10 cellular contexts compared by ENCODE assay signal in genomic region chr17:2057714-2058520, GRCh38. TPM values are rescaled to one million over a fixed set of nuclear protein-coding genes. Genes with fewer than 3 reads are reported as not detected.
A peak's percentile ranks its signal among the peaks of the same experiment; 100 is the strongest.
DNase-seq lines count a peak whose midpoint lies in the region; ATAC-seq and TF ChIP-seq lines count a peak whose summit lies in the region.
"Had no signal": no experiment of that assay in that cellular context is flagged by ENCODE, and none has a peak within 500 bp of the region (broad histone marks: within the 10 kb centered on the region; RNA-seq: fewer than 3 reads in every experiment).

No MANE protein-coding gene starts in this region.

- H3K27me3 ChIP-seq in adipocyte (replicated peaks; ENCODE audit: control insufficient read depth, insufficient read depth, low read length) (no peaks in the 10 kb centered on the region), left lung (peaks cover 8 to 63% of the 10 kb centered on the region in 2 donors), suprapubic skin (peaks cover 19% of the 10 kb centered on the region)

- TF ChIP-seq CTCF in left lung (IDR thresholded peaks at IDR 0.05) (no peak), suprapubic skin (IDR thresholded peaks at IDR 0.05) (no peak)

- H3K36me3 ChIP-seq in adipocyte (ENCODE audit: control insufficient read depth, insufficient read depth, low read length, severe bottlenecking) (no peaks in the 10 kb centered on the region), left lung (peaks cover 0 to 41% of the 10 kb centered on the region in 2 donors), suprapubic skin (peaks cover 11% of the 10 kb centered on the region)

- peaks cover 27% of the 10 kb centered on the region for H3K36me3 Mint-ChIP-seq in T-helper 1 cell treated with Interleukin-12 subunit alpha and Interleukin-12 subunit beta and Interleukin-4 antibody, amounts not matched to agents 30 μg/mL and 1 μg/mL, for 36 hours (ENCODE audit: low read depth)

- H3K9me3 ChIP-seq in adipocyte (ENCODE audit: control insufficient read depth, low read length) (no peaks in the 10 kb centered on the region), left lung (no peaks in the 10 kb centered on the region), suprapubic skin (no peaks in the 10 kb centered on the region)
- H3K9me3 ChIP-seq: pancreas had no signal

- TF ChIP-seq POLR2A in suprapubic skin (IDR thresholded peaks at IDR 0.05): no peak

- H3K4me1 Mint-ChIP-seq in T-helper 1 cell treated with Interleukin-12 subunit alpha and Interleukin-12 subunit beta and Interleukin-4 antibody, amounts not matched to agents 30 μg/mL and 1 μg/mL, for 36 hours (ENCODE audit: low read depth): peaks cover 34% of the 10 kb centered on the region

- intact Hi-C loops in left lung (cut with DNase I): loop anchor here in 1 of 2 donors (5.0 kb wide), 1 partner anchor 184 kb away; no protein-coding TSS in a partner anchor

- peak overlapping the region; percentile 91 for H3K9ac ChIP-seq in adipocyte (ENCODE audit: low read length)

- ATAC-seq in left lung: no peak

- TF ChIP-seq EP300 in suprapubic skin (IDR thresholded peaks at IDR 0.05): no peak

- peaks cover 36% of the 10 kb centered on the region for H3K4me1 ChIP-seq in adipocyte (ENCODE audit: control insufficient read depth, insufficient read depth, low read length)
- H3K4me1 ChIP-seq in left lung: peaks cover 29 to 80% of the 10 kb centered on the region in 2 donors
- peaks cover 82% of the 10 kb centered on the region for H3K4me1 ChIP-seq in suprapubic skin

- H3K4me3 ChIP-seq in adipocyte (ENCODE audit: low read length) (peak overlapping the region; percentile 67), left lung (peak overlapping the region; percentile 7 to 57), suprapubic skin (peak overlapping the region; percentile 65)

- DNase-seq in T-helper 1 cell (no peak), adipocyte (ENCODE audit: low read depth) (no peak), left lung (peak in 1 of 2 donors; percentile 81), suprapubic skin (ENCODE audit: low spot score in 2 of 2) (peak in 1 of 2 donors; percentile 67), NCI-H2029 treated with DMSO at 0.1 percent for 48 hours (lab: John Stamatoyannopoulos, UW) (no peak), NCI-H748 treated with DMSO at 0.1 percent for 48 hours (lab: John Stamatoyannopoulos, UW) (no peak)
- no peak for DNase-seq in central memory CD4-positive, alpha-beta T cell
- DNase-seq: foreskin melanocyte had no signal

- H3K27ac ChIP-seq in left lung (peak overlapping the region; percentile 66 to 82), suprapubic skin (peak overlapping the region; percentile 59)

- H3K27me3 Mint-ChIP-seq in T-helper 1 cell treated with Interleukin-12 subunit alpha and Interleukin-12 subunit beta and Interleukin-4 antibody, amounts not matched to agents 30 μg/mL and 1 μg/mL, for 36 hours (ENCODE audit: low read depth): peaks cover 5% of the 10 kb centered on the region

- 81% methylated on average over 43 of the region's 98 CpGs for WGBS in suprapubic skin

- H3K27ac Mint-ChIP-seq in T-helper 1 cell treated with Interleukin-12 subunit alpha and Interleukin-12 subunit beta and Interleukin-4 antibody, amounts not matched to agents 30 μg/mL and 1 μg/mL, for 36 hours: peak overlapping the region; percentile 83

- H3K9me3 Mint-ChIP-seq in T-helper 1 cell treated with Interleukin-12 subunit alpha and Interleukin-12 subunit beta and Interleukin-4 antibody, amounts not matched to agents 30 μg/mL and 1 μg/mL, for 36 hours: no peaks in the 10 kb centered on the region

- peak overlapping the region; percentile 75 for H3K4me3 Mint-ChIP-seq in T-helper 1 cell treated with Interleukin-12 subunit alpha and Interleukin-12 subunit beta and Interleukin-4 antibody, amounts not matched to agents 30 μg/mL and 1 μg/mL, for 36 hours

RNA-seq across cellular contexts. Expression of gene HIC1, which starts 3.0 kb away (rescaled TPM):
- total RNA-seq in left lung (10 to 100 TPM; 25.5 to 28.2 TPM), suprapubic skin (1 to 10 TPM; 2.7 to 9.5 (median 4.9) TPM)

RNA-seq across cellular contexts. Expression of gene OVCA2, which starts 16.1 kb away (rescaled TPM):
- total RNA-seq in left lung (10 to 100 TPM; 26.1 to 28.7 TPM), suprapubic skin (10 to 100 TPM; 36.6 to 51.5 (median 42.7) TPM)

RNA-seq across cellular contexts. Expression of gene DPH1, which starts 28.0 kb away (rescaled TPM):
- total RNA-seq in left lung (10 to 100 TPM; 30.7 to 36.0 TPM), suprapubic skin (100 to 1,000 TPM in 1 of 4 donors, 10 to 100 TPM in 3; 58.7 to 115 (median 66.3) TPM)

RNA-seq across cellular contexts. Expression of gene RTN4RL1, which starts 32.8 kb away (rescaled TPM):
- 1 to 10 TPM; 2.7 to 5.1 TPM for total RNA-seq in left lung
- total RNA-seq in suprapubic skin: 10 to 100 TPM; 16.4 to 24.8 (median 21.6) TPM
